ENCODE assay signal across 2 cellular contexts in genomic region chr1:32334274-32334861, GRCh38.
TF ChIP-seq lines count a peak whose summit lies in the region.

No MANE protein-coding gene starts in this region.

TF ChIP-seq in HCT116, 20 proteins besides CTCF, POLR2A, EP300 and RAD21:
- peak; percentile 33; the same call in 1 of the 2 replicates for TF ChIP-seq POLR2AphosphoS5 (IDR thresholded peaks at IDR 0.05; ENCODE audit: low read depth, low read length)
- TF ChIP-seq JUND (IDR thresholded peaks at IDR 0.05), result no peak

TF ChIP-seq in GM12878, 131 proteins besides CTCF, POLR2A, EP300 and RAD21:
- TF ChIP-seq POLR2AphosphoS5 (IDR thresholded peaks at IDR 0.05; ENCODE audit: low read length), result peak; percentile 88
- no peak for TF ChIP-seq CBX3 (IDR thresholded peaks at IDR 0.05; ENCODE audit: borderline replicate concordance, low read depth)
- no peak for TF ChIP-seq SUPT20H (IDR thresholded peaks at IDR 0.05; ENCODE audit: borderline replicate concordance, control insufficient read depth, low read depth, low read length)
- TF ChIP-seq MYB (IDR thresholded peaks at IDR 0.05; ENCODE audit: borderline replicate concordance, low read depth, low read length), result no peak
- TF ChIP-seq TAF1 (IDR thresholded peaks at IDR 0.05; ENCODE audit: borderline replicate concordance, low read depth, low read length), result no peak
- no peak; the same call in 1 of the 2 replicates for TF ChIP-seq SMAD5 (IDR thresholded peaks at IDR 0.05; ENCODE audit: low read depth)
- TF ChIP-seq HDGF (IDR thresholded peaks at IDR 0.05), result 0 out of 2 replicates have a peak, but pooled peaks have one; percentile 15
- no peak for TF ChIP-seq ZBED1 (IDR thresholded peaks at IDR 0.05; ENCODE audit: borderline replicate concordance)
- no peak for TF ChIP-seq EED (IDR thresholded peaks at IDR 0.05; ENCODE audit: low read depth)
- no peak for TF ChIP-seq ZNF207 (IDR thresholded peaks at IDR 0.05; ENCODE audit: borderline replicate concordance)
- TF ChIP-seq, protein P1, sequence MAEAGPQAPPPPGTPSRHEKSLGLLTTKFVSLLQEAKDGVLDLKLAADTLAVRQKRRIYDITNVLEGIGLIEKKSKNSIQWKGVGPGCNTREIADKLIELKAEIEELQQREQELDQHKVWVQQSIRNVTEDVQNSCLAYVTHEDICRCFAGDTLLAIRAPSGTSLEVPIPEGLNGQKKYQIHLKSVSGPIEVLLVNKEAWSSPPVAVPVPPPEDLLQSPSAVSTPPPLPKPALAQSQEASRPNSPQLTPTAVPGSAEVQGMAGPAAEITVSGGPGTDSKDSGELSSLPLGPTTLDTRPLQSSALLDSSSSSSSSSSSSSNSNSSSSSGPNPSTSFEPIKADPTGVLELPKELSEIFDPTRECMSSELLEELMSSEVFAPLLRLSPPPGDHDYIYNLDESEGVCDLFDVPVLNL (IDR thresholded peaks at IDR 0.05; ENCODE audit: low read depth, low read length), result no peak
- no peak for TF ChIP-seq ZNF217 (IDR thresholded peaks at IDR 0.05)
- no peak for TF ChIP-seq STAT3 (IDR thresholded peaks at IDR 0.05; ENCODE audit: low read depth, low read length)
- no peak for TF ChIP-seq KAT2A (conservative IDR thresholded peaks at IDR 0.05; ENCODE audit: control insufficient read depth, low read depth, low read length)
- no peak for TF ChIP-seq JUND (IDR thresholded peaks at IDR 0.05; ENCODE audit: low read depth, low read length)
- TF ChIP-seq SIX5 (IDR thresholded peaks at IDR 0.05; ENCODE audit: low read depth, low read length, severe bottlenecking), result no peak
- TF ChIP-seq BACH1 (IDR thresholded peaks at IDR 0.05; ENCODE audit: borderline replicate concordance), result no peak
- TF ChIP-seq SPI1 (IDR thresholded peaks at IDR 0.05; ENCODE audit: borderline replicate concordance, insufficient read depth, low read depth, low read length), result no peak
- peak; percentile 79; the same call in 1 of the 2 replicates for TF ChIP-seq MTA3 (IDR thresholded peaks at IDR 0.05; ENCODE audit: borderline replicate concordance, low read length)
- no peak for TF ChIP-seq ATF3 (IDR thresholded peaks at IDR 0.05; ENCODE audit: borderline replicate concordance, extremely low read depth, low read depth, low read length)
- TF ChIP-seq KLF5 (IDR thresholded peaks at IDR 0.05; ENCODE audit: partially characterized antibody), result no peak
- TF ChIP-seq POU2F2 (IDR thresholded peaks at IDR 0.05; ENCODE audit: borderline replicate concordance, low read depth, low read length), result peak; percentile 10; the same call in 1 of the 3 replicates
- TF ChIP-seq GATAD2B (conservative IDR thresholded peaks at IDR 0.05; ENCODE audit: low read depth), result no peak
- TF ChIP-seq ZBTB33 (IDR thresholded peaks at IDR 0.05), result no peak
- no peak for TF ChIP-seq FOXM1 (IDR thresholded peaks at IDR 0.05; ENCODE audit: low read depth, low read length)
- TF ChIP-seq NKRF (conservative IDR thresholded peaks at IDR 0.05), result no peak
